ENCODE assay signal across 23 cellular contexts in genomic region chr4:58606303-58606702, GRCh38.
A peak's percentile ranks its signal among the peaks of the same experiment; 100 is the strongest.
DNase-seq lines count a peak whose midpoint lies in the region; ATAC-seq, FAIRE-seq and TF ChIP-seq lines count a peak whose summit lies in the region.
"Had no signal": no experiment of that assay in that cellular context is flagged by ENCODE, and none has a peak within 500 bp of the region (broad histone marks: within the 10 kb centered on the region; RNA-seq: fewer than 3 reads in every experiment).

No MANE protein-coding gene starts in this region.

- H2AK5ac ChIP-seq in IMR-90 (ENCODE audit: low read depth, low read length), result no peak overlapping the region
- H2AK5ac ChIP-seq in H1 (ENCODE audit: low read depth, low read length), result no peak overlapping the region

- H3K4me1 ChIP-seq in breast epithelium (no peaks in the 10 kb centered on the region), IMR-90 (ENCODE audit: control insufficient read depth, insufficient read depth, low read length) (no peaks in the 10 kb centered on the region), GM12878 (ENCODE audit: control insufficient read depth, insufficient read depth, low read length) (no peaks in the 10 kb centered on the region), H1 (replicated peaks in 1 of 4; ENCODE audit: control insufficient read depth in 3 of 4, insufficient read depth in 4 of 4, low read length in 3 of 4) (peaks cover 0 to 2% (median 0%) of the 10 kb centered on the region in 4 experiments; a peak in 1 of 7 replicates)
- H3K4me1 ChIP-seq: A549, Caco-2 had no signal

- peak; percentile 7 for FAIRE-seq in GM12878 (lab: Jason Lieb, UNC)
- no peak for FAIRE-seq in H1 (lab: Jason Lieb, UNC)
- FAIRE-seq: A549, D721Med, G401.6, GM12892, GM19239 had no signal

- no peak overlapping the region for H2BK15ac ChIP-seq in IMR-90 (ENCODE audit: low read depth, low read length)
- no peak overlapping the region for H2BK15ac ChIP-seq in H1 (ENCODE audit: low read length)

- BruUV-seq in MCF 10A (replicated peaks; lab: Mats Ljungman, UMichigan) (no TSS peak), IMR-90 (replicated peaks; lab: Mats Ljungman, UMichigan) (no TSS peak), GM12878 (replicated peaks; lab: Mats Ljungman, UMichigan) (no TSS peak)

- TF ChIP-seq POLR2A in breast epithelium (IDR thresholded peaks at IDR 0.05) (no peak), IMR-90 (IDR thresholded peaks at IDR 0.05; ENCODE audit: low read depth, low read length) (no peak), GM12878 (IDR thresholded peaks at IDR 0.05; ENCODE audit: low read depth, low read length) (no peak), H1 (IDR thresholded peaks at IDR 0.05; ENCODE audit: control extremely low read depth in 1 of 2, low read depth in 2 of 2, low read length in 2 of 2) (no peak)

- no peak overlapping the region for H3K14ac ChIP-seq in IMR-90 (replicated peaks; ENCODE audit: low read depth, low read length)
- H3K14ac ChIP-seq in H1 (ENCODE audit: insufficient read length), result no peak overlapping the region

- dilution Hi-C loops in IMR-90 (cut with HindIII; ENCODE audit: low sequenced_read_pairs, unreplicated experiment), result no loop called here

- no peak overlapping the region for H2BK120ac ChIP-seq in IMR-90 (ENCODE audit: low read depth, low read length)
- no peak overlapping the region for H2BK120ac ChIP-seq in H1 (replicated peaks; ENCODE audit: low read depth, low read length)

- CTCF ChIA-PET in MCF 10A (lab: Yijun Ruan, JAX) (interaction anchor here (0.7 kb wide), 1 partner anchor 162 kb away, joined by 3 read pairs; no protein-coding TSS in a partner anchor), IMR-90 (lab: Yijun Ruan, JAX) (no interaction called here), GM12878 (lab: Yijun Ruan, JAX) (no interaction called here), H1 (lab: Charles Lee; ENCODE audit: partially characterized antibody) (no interaction called here)

- H3K27ac ChIP-seq in breast epithelium (no peak overlapping the region), IMR-90 (ENCODE audit: insufficient read depth, low read length) (no peak overlapping the region), GM12878 (ENCODE audit: control insufficient read depth, insufficient read depth) (no peak overlapping the region), H1 (ENCODE audit: low read depth, low read length) (no peak overlapping the region)
- H3K27ac ChIP-seq: 22Rv1; A549; BLaER1 treated with 17β-estradiol and CSF1 and Interleukin-3, amounts not matched to agents 10 nM and 100 nM; C4-2B had no signal

- TF ChIP-seq CTCF in MCF 10A (IDR thresholded peaks at IDR 0.05; ENCODE audit: unreplicated experiment), result no peak
- no peak for TF ChIP-seq CTCF in breast epithelium (IDR thresholded peaks at IDR 0.05)
- TF ChIP-seq CTCF in IMR-90 (conservative IDR thresholded peaks at IDR 0.05; ENCODE audit: low read depth, low read length), result no peak
- no peak for TF ChIP-seq CTCF in GM12878 (IDR thresholded peaks at IDR 0.05 in 2 of 3, conservative IDR thresholded peaks at IDR 0.05 in 1 of 3; ENCODE audit: control insufficient read depth in 2 of 3, extremely low read depth in 1 of 3, insufficient read depth in 1 of 3, low read depth in 3 of 3, low read length in 3 of 3)
- TF ChIP-seq CTCF in H1 (IDR thresholded peaks at IDR 0.05; ENCODE audit: control extremely low read depth in 1 of 3, insufficient read depth in 1 of 3, low read depth in 1 of 3, low read length in 3 of 3), result no peak

- H3K9me3 ChIP-seq in breast epithelium (no peaks in the 10 kb centered on the region), IMR-90 (ENCODE audit: control insufficient read depth, insufficient read depth, low read length) (0 out of 2 replicates have a peak, but pooled peaks cover 2% of the 10 kb centered on the region), GM12878 (replicated peaks; ENCODE audit: control insufficient read depth, insufficient read depth, low read length) (no peaks in the 10 kb centered on the region), H1 (ENCODE audit: insufficient read depth in 2 of 2, low read depth in 1 of 2, low read length in 1 of 2) (no peaks in the 10 kb centered on the region)
- H3K9me3 ChIP-seq: A549; BLaER1 treated with 17β-estradiol and CSF1 and Interleukin-3, amounts not matched to agents 10 nM and 100 nM; Caco-2 had no signal

- no peaks in the 10 kb centered on the region for H3K9me3 Mint-ChIP-seq in MCF 10A (ENCODE audit: unreplicated experiment)

- no peak overlapping the region for H3K4me3 Mint-ChIP-seq in MCF 10A (ENCODE audit: unreplicated experiment)
- H3K4me3 Mint-ChIP-seq: B cell; CD4-positive, alpha-beta T cell; CD8-positive, alpha-beta T cell had no signal

- H3K27ac Mint-ChIP-seq in MCF 10A (ENCODE audit: low read depth, unreplicated experiment), result no peak overlapping the region
- H3K27ac Mint-ChIP-seq: B cell; CD4-positive, alpha-beta T cell; CD8-positive, alpha-beta T cell had no signal

- H3K79me1 ChIP-seq in IMR-90 (ENCODE audit: low read depth in 1 of 2, low read length in 2 of 2) (no peaks in the 10 kb centered on the region), H1 (ENCODE audit: low read depth, low read length) (no peaks in the 10 kb centered on the region)

- H2BK5ac ChIP-seq in IMR-90 (ENCODE audit: low read depth, low read length, poor library complexity, severe bottlenecking), result no peak overlapping the region
- H2BK5ac ChIP-seq in H1 (ENCODE audit: low read depth, low read length), result no peak overlapping the region

- no peak overlapping the region for H3K4me2 ChIP-seq in IMR-90 (ENCODE audit: low read depth, low read length)
- no peak overlapping the region for H3K4me2 ChIP-seq in GM12878 (ENCODE audit: control insufficient read depth, insufficient read depth)
- no peak overlapping the region for H3K4me2 ChIP-seq in H1 (ENCODE audit: insufficient read depth in 1 of 2, low read depth in 2 of 2, low read length in 2 of 2)
- H3K4me2 ChIP-seq: A549; BLaER1 treated with 17β-estradiol and CSF1 and Interleukin-3, amounts not matched to agents 10 nM and 100 nM had no signal

- TF ChIP-seq EP300 in GM12878 (IDR thresholded peaks at IDR 0.05; ENCODE audit: borderline replicate concordance in 1 of 2, control insufficient read depth in 1 of 2, low read depth in 2 of 2, low read length in 2 of 2) (no peak), H1 (IDR thresholded peaks at IDR 0.05; ENCODE audit: borderline replicate concordance in 1 of 2, low read depth in 2 of 2, low read length in 2 of 2) (no peak)

- in situ Hi-C loops in IMR-90 (cut with MboI; ENCODE audit: low sequenced_read_pairs), result no loop called here
- in situ Hi-C loops in GM12878 (cut with MboI), result no loop called here

- H3K9me1 ChIP-seq in IMR-90 (ENCODE audit: insufficient read depth, low read length), result no peaks in the 10 kb centered on the region

- RAD21 ChIA-PET in GM12878 (lab: Charles Lee; ENCODE audit: unreplicated experiment), result no interaction called here

- H3K79me2 ChIP-seq in GM12878 (ENCODE audit: control insufficient read depth, insufficient read depth, low read length) (no peaks in the 10 kb centered on the region), H1 (ENCODE audit: control insufficient read depth in 1 of 2, insufficient read depth in 2 of 2, low read length in 2 of 2) (no peaks in the 10 kb centered on the region)

- H2BK12ac ChIP-seq in H1 (ENCODE audit: low read depth, low read length), result no peak overlapping the region

- H4K20me1 ChIP-seq in IMR-90 (ENCODE audit: insufficient read depth, low read length) (no peaks in the 10 kb centered on the region), GM12878 (ENCODE audit: control insufficient read depth, insufficient read depth) (no peaks in the 10 kb centered on the region), H1 (replicated peaks in 1 of 2; ENCODE audit: control insufficient read depth in 1 of 2, insufficient read depth in 2 of 2, low read length in 2 of 2) (no peaks in the 10 kb centered on the region)
- H4K20me1 ChIP-seq: BLaER1 treated with 17β-estradiol and CSF1 and Interleukin-3, amounts not matched to agents 10 nM and 100 nM had no signal

- POLR2A ChIA-PET in MCF 10A (lab: Yijun Ruan, JAX) (no interaction called here), IMR-90 (lab: Charles Lee; ENCODE audit: unreplicated experiment) (no interaction called here), GM12878 (lab: Charles Lee) (no interaction called here), H1 (lab: Charles Lee; ENCODE audit: partially characterized antibody) (no interaction called here)

- no CpG with 5 or more reads among the region's 4 CpGs for WGBS in IMR-90 (ENCODE audit: extremely low coverage in 2 of 2, insufficient read length in 1 of 2), 2 experiments
- 25% methylated on average over 4 of the region's 4 CpGs for WGBS in GM12878 (ENCODE audit: insufficient coverage, insufficient replicate concordance, low lambda C conversion rate, missing lambda C conversion rate)
- WGBS in H1 (ENCODE audit: extremely low coverage in 1 of 2, insufficient coverage in 1 of 2, insufficient read length in 1 of 2, insufficient replicate concordance in 2 of 2, low coverage in 1 of 2, low lambda C conversion rate in 2 of 2, missing lambda C conversion rate in 1 of 2), 2 experiments, result 94% methylated on average over 4 of the region's 4 CpGs; no CpG with 5 or more reads in 1 of the 2 experiments

- H3K4ac ChIP-seq in IMR-90 (ENCODE audit: low read depth, low read length), result no peak overlapping the region
- no peak overlapping the region for H3K4ac ChIP-seq in H1 (replicated peaks; ENCODE audit: insufficient read length, low read depth, low read length)

- no peaks in the 10 kb centered on the region for H3K23me2 ChIP-seq in H1 (ENCODE audit: low read depth, low read length)

- no peak overlapping the region for H4K8ac ChIP-seq in IMR-90 (ENCODE audit: low read depth in 2 of 2, low read length in 2 of 2)
- no peak overlapping the region for H4K8ac ChIP-seq in H1 (ENCODE audit: extremely low read depth, insufficient read depth, low read length)

- no peak overlapping the region for H2AK9ac ChIP-seq in IMR-90 (replicated peaks; ENCODE audit: low read depth, low read length, poor library complexity)

- SMC1A ChIA-PET in GM12878 (lab: Charles Lee; ENCODE audit: uncharacterized antibody, unreplicated experiment), result interaction anchor here (0.6 kb wide), 1 partner anchor 66 kb away, joined by 5 read pairs; no protein-coding TSS in a partner anchor

- DNase-seq in MCF 10A (ENCODE audit: unreplicated experiment), result peak; percentile 3
- DNase-seq in breast epithelium (ENCODE audit: low spot score in 2 of 2), result no peak
- DNase-seq in IMR-90, result no peak
- DNase-seq in GM12878 (ENCODE audit: low read depth, low spot score), result no peak
- DNase-seq in H1 (ENCODE audit: low read depth in 1 of 2, low spot score in 2 of 2), result no peak
- no peak for DNase-seq in NCI-H510A treated with DMSO at 0.1 percent for 48 hours (lab: John Stamatoyannopoulos, UW)
- DNase-seq in left ventricle myocardium superior, result no peak
- DNase-seq: AML-193; Caco-2; Calu3; CD4-positive, alpha-beta T cell; CD8-positive, alpha-beta T cell; DMS79 treated with DMSO at 0.1 percent for 48 hours; GF-D8 had no signal

- H4K5ac ChIP-seq in IMR-90 (ENCODE audit: low read depth, low read length) (no peak overlapping the region), H1 (ENCODE audit: insufficient read length, low read depth, low read length) (peak overlapping the region; percentile 40)

- H2BK20ac ChIP-seq in IMR-90 (ENCODE audit: low read depth, low read length) (no peak overlapping the region), H1 (ENCODE audit: low read length) (no peak overlapping the region)

- no peaks in the 10 kb centered on the region for H3K36me3 Mint-ChIP-seq in MCF 10A (ENCODE audit: insufficient read depth, unreplicated experiment)
- H3K36me3 Mint-ChIP-seq: CD8-positive, alpha-beta T cell had no signal

- H3K23ac ChIP-seq in IMR-90 (ENCODE audit: low read depth, low read length), result no peak overlapping the region
- H3K23ac ChIP-seq in H1 (ENCODE audit: insufficient read length), result no peak overlapping the region

- H3K36me3 ChIP-seq in breast epithelium (no peaks in the 10 kb centered on the region), IMR-90 (ENCODE audit: control insufficient read depth, insufficient read depth, low read length) (no peaks in the 10 kb centered on the region), GM12878 (ENCODE audit: control insufficient read depth in 2 of 2, insufficient read depth in 2 of 2, low read length in 1 of 2) (no peaks in the 10 kb centered on the region), H1 (ENCODE audit: control insufficient read depth in 2 of 4, insufficient read depth in 4 of 4, low read length in 3 of 4) (peaks cover 0 to 1% (median 0%) of the 10 kb centered on the region in 4 experiments; a peak in 1 of 8 replicates)
- H3K36me3 ChIP-seq: BLaER1 treated with 17β-estradiol and CSF1 and Interleukin-3, amounts not matched to agents 10 nM and 100 nM had no signal

- TF ChIP-seq RAD21 in IMR-90 (IDR thresholded peaks at IDR 0.05; ENCODE audit: low read length) (no peak), GM12878 (IDR thresholded peaks at IDR 0.05; ENCODE audit: insufficient read depth, low read depth, low read length) (no peak), H1 (IDR thresholded peaks at IDR 0.05 in 1 of 2, conservative IDR thresholded peaks at IDR 0.05 in 1 of 2; ENCODE audit: low read depth in 2 of 2, low read length in 2 of 2) (no peak)

- H3K4me3 ChIP-seq in breast epithelium (no peak overlapping the region), IMR-90 (ENCODE audit: insufficient read depth, low read depth, low read length) (no peak overlapping the region), GM12878 (no peak overlapping the region), H1 (ENCODE audit: extremely low read depth in 1 of 4, insufficient read depth in 2 of 4, low read depth in 3 of 4, low read length in 4 of 4) (no peak overlapping the region)
- H3K4me3 ChIP-seq: A549; BLaER1 treated with 17β-estradiol and CSF1 and Interleukin-3, amounts not matched to agents 10 nM and 100 nM had no signal

- intact Hi-C loops in MCF 10A (cut with micrococcal nuclease) (no loop called here), breast epithelium (cut with DNase I; ENCODE audit: low total_unique reads) (no loop called here), IMR-90 (cut with micrococcal nuclease) (no loop called here), GM12878 (cut with micrococcal nuclease; ENCODE audit: unreplicated experiment) (no loop called here), left ventricle myocardium superior (cut with micrococcal nuclease) (no loop called here)

- H3K56ac ChIP-seq in IMR-90 (ENCODE audit: extremely low read depth, insufficient read depth, low read length) (no peak overlapping the region), H1 (replicated peaks; ENCODE audit: insufficient read length, low read depth, low read length) (no peak overlapping the region)

- H2AFZ ChIP-seq in IMR-90 (replicated peaks; ENCODE audit: low read length, poor library complexity) (no peak overlapping the region), GM12878 (ENCODE audit: control insufficient read depth, low read depth, low read length) (no peak overlapping the region), H1 (ENCODE audit: low read length) (no peak overlapping the region)

- H3K27me3 Mint-ChIP-seq in MCF 10A (ENCODE audit: insufficient read depth, unreplicated experiment), result no peaks in the 10 kb centered on the region
- H3K27me3 Mint-ChIP-seq: B cell; CD4-positive, alpha-beta T cell had no signal

- H3K18ac ChIP-seq in IMR-90 (ENCODE audit: low read depth, low read length), result no peak overlapping the region
- H3K18ac ChIP-seq in H1 (ENCODE audit: extremely low read depth, low read length), result no peak overlapping the region

- ATAC-seq in IMR-90 (ENCODE audit: low read depth) (no peak), GM12878 (no peak), left ventricle myocardium superior (no peak)
- ATAC-seq: A549; CD8-positive, alpha-beta T cell had no signal

- H3K4me1 Mint-ChIP-seq in MCF 10A (ENCODE audit: insufficient read depth, unreplicated experiment), result no peaks in the 10 kb centered on the region
- H3K4me1 Mint-ChIP-seq: B cell had no signal

- H3K9ac ChIP-seq in IMR-90 (ENCODE audit: low read depth, low read length) (no peak overlapping the region), GM12878 (ENCODE audit: control insufficient read depth, insufficient read depth, low read length) (no peak overlapping the region), H1 (replicated peaks in 1 of 4; ENCODE audit: extremely low read depth in 1 of 4, low read depth in 3 of 4, low read length in 3 of 4) (no peak overlapping the region)
- H3K9ac ChIP-seq: BLaER1 treated with 17β-estradiol and CSF1 and Interleukin-3, amounts not matched to agents 10 nM and 100 nM had no signal

- no peaks in the 10 kb centered on the region for H3K27me3 ChIP-seq in breast epithelium
- H3K27me3 ChIP-seq in IMR-90 (ENCODE audit: control insufficient read depth, insufficient read depth, low read length), result no peaks in the 10 kb centered on the region
- H3K27me3 ChIP-seq in GM12878 (replicated peaks in 1 of 2; ENCODE audit: control insufficient read depth in 2 of 2, insufficient read depth in 2 of 2, low read length in 1 of 2), result no peaks in the 10 kb centered on the region
- H3K27me3 ChIP-seq in H1 (replicated peaks in 1 of 4; ENCODE audit: control insufficient read depth in 3 of 4, extremely low read depth in 1 of 4, insufficient read depth in 3 of 4, low read length in 3 of 4), result no peaks in the 10 kb centered on the region
- H3K27me3 ChIP-seq: BLaER1 treated with 17β-estradiol and CSF1 and Interleukin-3, amounts not matched to agents 10 nM and 100 nM had no signal

- H4K91ac ChIP-seq in IMR-90 (ENCODE audit: insufficient read depth, low read depth, low read length), result no peak overlapping the region
- no peak overlapping the region for H4K91ac ChIP-seq in H1 (replicated peaks; ENCODE audit: insufficient read length, low read length)
